11 cellular contexts compared by ENCODE assay signal in genomic region chr11:73217131-73217809, GRCh38. TPM values are rescaled to one million over a fixed set of nuclear protein-coding genes. Genes with fewer than 3 reads are reported as not detected.
DNase-seq lines count a peak whose midpoint lies in the region; ATAC-seq and TF ChIP-seq lines count a peak whose summit lies in the region.
"Had no signal": no experiment of that assay in that cellular context is flagged by ENCODE, and none has a peak within 500 bp of the region (broad histone marks: within the 10 kb centered on the region; RNA-seq: fewer than 3 reads in every experiment).

No MANE protein-coding gene starts in this region.

- H3K36me3 ChIP-seq in naive thymus-derived CD4-positive, alpha-beta T cell (ENCODE audit: control insufficient read depth in 2 of 3, insufficient read depth in 3 of 3, low read length in 3 of 3) = no peaks in the 10 kb centered on the region
- H3K36me3 ChIP-seq in upper lobe of right lung = no peaks in the 10 kb centered on the region

- no peak for DNase-seq in activated naive CD4-positive, alpha-beta T cell (lab: John Stamatoyannopoulos, UW)
- DNase-seq in naive thymus-derived CD4-positive, alpha-beta T cell = no peak
- DNase-seq in upper lobe of right lung = peak; percentile 64
- DNase-seq in NCI-H2029 treated with DMSO at 0.1 percent for 48 hours (lab: John Stamatoyannopoulos, UW) = no peak
- DNase-seq in NCI-H2171 (lab: John Stamatoyannopoulos, UW) = no peak
- DNase-seq in DMS79 (lab: John Stamatoyannopoulos, UW) = no peak
- DNase-seq: activated CD4-positive, CD25-positive, alpha-beta regulatory T cell; AML-193; NCI-H446 treated with DMSO at 0.1 percent for 48 hours had no signal

- TF ChIP-seq CTCF in upper lobe of right lung (IDR thresholded peaks at IDR 0.05) = no peak

- CTCF ChIA-PET in naive thymus-derived CD4-positive, alpha-beta T cell (lab: Charles Lee) = no interaction called here

- POLR2A ChIA-PET in naive thymus-derived CD4-positive, alpha-beta T cell (lab: Charles Lee) = no interaction called here

- no peak overlapping the region for H3K4me3 ChIP-seq in naive thymus-derived CD4-positive, alpha-beta T cell (ENCODE audit: low read length)
- peak overlapping the region; percentile 52 for H3K4me3 ChIP-seq in upper lobe of right lung

- H3K9me3 ChIP-seq in naive thymus-derived CD4-positive, alpha-beta T cell (ENCODE audit: control insufficient read depth in 2 of 3, low read length in 3 of 3) = no peaks in the 10 kb centered on the region
- no peaks in the 10 kb centered on the region for H3K9me3 ChIP-seq in upper lobe of right lung

- H3K9me3 Mint-ChIP-seq in activated naive CD4-positive, alpha-beta T cell treated with anti-CD3 and anti-CD28 coated beads, Interleukin-2, amount 50 U/mL, for 24 hours = no peaks in the 10 kb centered on the region
- no peaks in the 10 kb centered on the region for H3K9me3 Mint-ChIP-seq in dendritic cell treated with granulocyte-macrophage colony-stimulating factor and Interleukin-4, amounts not matched to agents 40 ng/mL and 50 ng/mL, for 4 days
- H3K9me3 Mint-ChIP-seq in naive thymus-derived CD4-positive, alpha-beta T cell = no peaks in the 10 kb centered on the region

- H3K4me3 Mint-ChIP-seq in activated naive CD4-positive, alpha-beta T cell treated with anti-CD3 and anti-CD28 coated beads, Interleukin-2, amount 50 U/mL, for 24 hours = peak overlapping the region; percentile 62
- H3K4me3 Mint-ChIP-seq in dendritic cell treated with granulocyte-macrophage colony-stimulating factor and Interleukin-4, amounts not matched to agents 40 ng/mL and 50 ng/mL, for 4 days = peak overlapping the region; percentile 81
- peak overlapping the region in 7 of 10 donors; percentile 5 to 86 (median 59) for H3K4me3 Mint-ChIP-seq in naive thymus-derived CD4-positive, alpha-beta T cell

- H3K4me1 ChIP-seq in naive thymus-derived CD4-positive, alpha-beta T cell (ENCODE audit: control insufficient read depth in 2 of 2, insufficient read depth in 2 of 2, low read length in 2 of 2) = no peaks in the 10 kb centered on the region
- H3K4me1 ChIP-seq in upper lobe of right lung = peaks cover 18% of the 10 kb centered on the region

- peaks cover 8% of the 10 kb centered on the region for H3K4me1 Mint-ChIP-seq in activated naive CD4-positive, alpha-beta T cell treated with anti-CD3 and anti-CD28 coated beads, Interleukin-2, amount 50 U/mL, for 24 hours
- peaks cover 93% of the 10 kb centered on the region for H3K4me1 Mint-ChIP-seq in dendritic cell treated with granulocyte-macrophage colony-stimulating factor and Interleukin-4, amounts not matched to agents 40 ng/mL and 50 ng/mL, for 4 days (ENCODE audit: low read depth)
- H3K4me1 Mint-ChIP-seq in naive thymus-derived CD4-positive, alpha-beta T cell = peaks cover 0 to 13% (median 8%) of the 10 kb centered on the region in 7 donors

- no peak for ATAC-seq in naive thymus-derived CD4-positive, alpha-beta T cell
- peak; percentile 0 for ATAC-seq in upper lobe of right lung

- peaks cover 23% of the 10 kb centered on the region for H3K27me3 Mint-ChIP-seq in activated naive CD4-positive, alpha-beta T cell treated with anti-CD3 and anti-CD28 coated beads, Interleukin-2, amount 50 U/mL, for 24 hours
- H3K27me3 Mint-ChIP-seq in dendritic cell treated with granulocyte-macrophage colony-stimulating factor and Interleukin-4, amounts not matched to agents 40 ng/mL and 50 ng/mL, for 4 days = no peaks in the 10 kb centered on the region
- peaks cover 13 to 47% (median 30%) of the 10 kb centered on the region in 5 donors for H3K27me3 Mint-ChIP-seq in naive thymus-derived CD4-positive, alpha-beta T cell

- intact Hi-C loops in dendritic cell treated with granulocyte-macrophage colony-stimulating factor and Interleukin-4, amounts not matched to agents 40 ng/mL and 50 ng/mL, for 4 days (cut with micrococcal nuclease) = no loop called here
- intact Hi-C loops in naive thymus-derived CD4-positive, alpha-beta T cell (cut with micrococcal nuclease) = no loop called here
- intact Hi-C loops in upper lobe of right lung (cut with DNase I) = no loop called here

- H3K27ac ChIP-seq in naive thymus-derived CD4-positive, alpha-beta T cell (ENCODE audit: low read depth, low read length) = no peak overlapping the region
- H3K27ac ChIP-seq in upper lobe of right lung = peak overlapping the region; percentile 60

- no peak overlapping the region for H3K27ac Mint-ChIP-seq in activated naive CD4-positive, alpha-beta T cell treated with anti-CD3 and anti-CD28 coated beads, Interleukin-2, amount 50 U/mL, for 24 hours
- H3K27ac Mint-ChIP-seq in dendritic cell treated with granulocyte-macrophage colony-stimulating factor and Interleukin-4, amounts not matched to agents 40 ng/mL and 50 ng/mL, for 4 days = peak overlapping the region; percentile 39
- H3K27ac Mint-ChIP-seq in naive thymus-derived CD4-positive, alpha-beta T cell = peak overlapping the region in 1 of 9 donors; percentile 27

- H3K27me3 ChIP-seq in naive thymus-derived CD4-positive, alpha-beta T cell (ENCODE audit: control insufficient read depth in 2 of 2, insufficient read depth in 2 of 2, low read length in 2 of 2) = no peaks in the 10 kb centered on the region
- no peaks in the 10 kb centered on the region for H3K27me3 ChIP-seq in upper lobe of right lung

- no peaks in the 10 kb centered on the region for H3K36me3 Mint-ChIP-seq in activated naive CD4-positive, alpha-beta T cell treated with anti-CD3 and anti-CD28 coated beads, Interleukin-2, amount 50 U/mL, for 24 hours
- H3K36me3 Mint-ChIP-seq in dendritic cell treated with granulocyte-macrophage colony-stimulating factor and Interleukin-4, amounts not matched to agents 40 ng/mL and 50 ng/mL, for 4 days (ENCODE audit: low read depth) = no peaks in the 10 kb centered on the region
- H3K36me3 Mint-ChIP-seq in naive thymus-derived CD4-positive, alpha-beta T cell = no peaks in the 10 kb centered on the region

RNA-seq across cellular contexts. Expression of gene P2RY2, which starts 0.8 kb away (rescaled TPM):
- 1 to 10 TPM in 1 of 5 experiments, under 1 TPM in 1, not detected in 3; 0.90 to 5.3 TPM for total RNA-seq in naive thymus-derived CD4-positive, alpha-beta T cell
- not detected for polyA plus RNA-seq in naive thymus-derived CD4-positive, alpha-beta T cell
- total RNA-seq in upper lobe of right lung = 7.4 TPM

RNA-seq across cellular contexts. Expression of gene P2RY6, which starts 54.9 kb away (rescaled TPM):
- 1 to 10 TPM in 1 of 5 experiments, under 1 TPM in 2, not detected in 2; 0.34 to 1.8 (median 0.92) TPM for total RNA-seq in naive thymus-derived CD4-positive, alpha-beta T cell
- not detected for polyA plus RNA-seq in naive thymus-derived CD4-positive, alpha-beta T cell
- 3.2 TPM for total RNA-seq in upper lobe of right lung
